Comparison of ENCODE assay signal across 10 cellular contexts in genomic region chrX:23883737-23884354, GRCh38. TPM values are rescaled to one million over a fixed set of nuclear protein-coding genes. Genes with fewer than 3 reads are reported as not detected.
DNase-seq lines count a peak whose midpoint lies in the region; ATAC-seq lines count a peak whose summit lies in the region.
"Had no signal": no experiment of that assay in that cellular context is flagged by ENCODE, and none has a peak within 500 bp of the region (broad histone marks: within the 10 kb centered on the region; RNA-seq: fewer than 3 reads in every experiment).

No MANE protein-coding gene starts in this region.

- no peaks in the 10 kb centered on the region for H3K36me3 Mint-ChIP-seq in activated T-cell treated with anti-CD3 and anti-CD28 coated beads, Interleukin-2, amount 50 U/mL, for 4 hours (ENCODE audit: insufficient read depth)
- H3K36me3 Mint-ChIP-seq in activated T-cell treated with anti-CD3 and anti-CD28 coated beads, Interleukin-2, amount 50 U/mL, for 24 hours (ENCODE audit: low read depth), result no peaks in the 10 kb centered on the region

- H3K27ac ChIP-seq in SJSA1, result peak overlapping the region; percentile 94

- H3K9me3 ChIP-seq in SJSA1 (replicated peaks), result no peaks in the 10 kb centered on the region

- H3K9me3 Mint-ChIP-seq in activated T-cell treated with anti-CD3 and anti-CD28 coated beads, Interleukin-2, amount 50 U/mL, for 4 hours, result no peaks in the 10 kb centered on the region
- H3K9me3 Mint-ChIP-seq in activated T-cell treated with anti-CD3 and anti-CD28 coated beads, Interleukin-2, amount 50 U/mL, for 24 hours, result no peaks in the 10 kb centered on the region
- H3K9me3 Mint-ChIP-seq in stimulated activated naive CD8-positive, alpha-beta T cell treated with anti-CD3 and anti-CD28 coated beads, Interleukin-15, amount 100 ng/mL, for 72 hours, result no peaks in the 10 kb centered on the region

- no peaks in the 10 kb centered on the region for H3K36me3 ChIP-seq in SJSA1

- ATAC-seq in activated T-cell treated with anti-CD3 and anti-CD28 coated beads, Interleukin-2, amount 50 U/mL, for 4 hours, result peak; percentile 59 to 65
- peak; percentile 70 for ATAC-seq in stimulated activated naive CD8-positive, alpha-beta T cell treated with anti-CD3 and anti-CD28 coated beads, Interleukin-15, amount 100 ng/mL, for 72 hours

- H3K27ac Mint-ChIP-seq in activated T-cell treated with anti-CD3 and anti-CD28 coated beads, Interleukin-2, amount 50 U/mL, for 24 hours, result no peak overlapping the region
- no peak overlapping the region for H3K27ac Mint-ChIP-seq in stimulated activated naive CD8-positive, alpha-beta T cell treated with anti-CD3 and anti-CD28 coated beads, Interleukin-15, amount 100 ng/mL, for 72 hours

- H3K4me1 ChIP-seq in SJSA1 (replicated peaks), result peaks cover 45% of the 10 kb centered on the region

- H3K4me3 Mint-ChIP-seq in activated T-cell treated with anti-CD3 and anti-CD28 coated beads, Interleukin-2, amount 50 U/mL, for 4 hours, result no peak overlapping the region
- H3K4me3 Mint-ChIP-seq in activated T-cell treated with anti-CD3 and anti-CD28 coated beads, Interleukin-2, amount 50 U/mL, for 24 hours, result no peak overlapping the region
- H3K4me3 Mint-ChIP-seq in stimulated activated naive CD8-positive, alpha-beta T cell treated with anti-CD3 and anti-CD28 coated beads, Interleukin-15, amount 100 ng/mL, for 72 hours, result no peak overlapping the region

- H3K4me3 ChIP-seq in SJSA1, result 0 out of 2 replicates have a peak overlapping the region, but pooled peaks have one; percentile 10

- no peaks in the 10 kb centered on the region for H3K27me3 Mint-ChIP-seq in activated T-cell treated with anti-CD3 and anti-CD28 coated beads, Interleukin-2, amount 50 U/mL, for 4 hours (ENCODE audit: low read depth)
- H3K27me3 Mint-ChIP-seq in activated T-cell treated with anti-CD3 and anti-CD28 coated beads, Interleukin-2, amount 50 U/mL, for 24 hours, result no peaks in the 10 kb centered on the region
- no peaks in the 10 kb centered on the region for H3K27me3 Mint-ChIP-seq in stimulated activated naive CD8-positive, alpha-beta T cell treated with anti-CD3 and anti-CD28 coated beads, Interleukin-15, amount 100 ng/mL, for 72 hours

- DNase-seq in activated T-cell treated with anti-CD3 and anti-CD28 coated beads, Interleukin-2, amount 50 U/mL, for 4 hours, result no peak
- no peak for DNase-seq in activated T-cell treated with anti-CD3 and anti-CD28 coated beads, Interleukin-2, amount 50 U/mL, for 24 hours
- DNase-seq in SJSA1 (ENCODE audit: low read depth in 1 of 2, low spot score in 2 of 2) (peak; percentile 68 to 79), fibroblast of peridontal ligament (ENCODE audit: extremely low read depth) (peak; percentile 74), NK-92 (lab: John Stamatoyannopoulos, UW; ENCODE audit: unreplicated experiment) (no peak), NCI-H1694 treated with DMSO at 0.1 percent for 48 hours (lab: John Stamatoyannopoulos, UW) (no peak), mucosa of gallbladder (ENCODE audit: low spot score) (no peak)
- DNase-seq in stimulated activated naive CD8-positive, alpha-beta T cell treated with anti-CD3 and anti-CD28 coated beads, Interleukin-15, amount 100 ng/mL, for 72 hours, result no peak
- DNase-seq: COR-L47 had no signal

- H3K27me3 ChIP-seq in SJSA1 (replicated peaks), result no peaks in the 10 kb centered on the region

- peaks cover 8% of the 10 kb centered on the region for H3K4me1 Mint-ChIP-seq in activated T-cell treated with anti-CD3 and anti-CD28 coated beads, Interleukin-2, amount 50 U/mL, for 4 hours (ENCODE audit: low read depth)
- H3K4me1 Mint-ChIP-seq in activated T-cell treated with anti-CD3 and anti-CD28 coated beads, Interleukin-2, amount 50 U/mL, for 24 hours (ENCODE audit: low read depth), result peaks cover 15% of the 10 kb centered on the region
- peaks cover 22% of the 10 kb centered on the region for H3K4me1 Mint-ChIP-seq in stimulated activated naive CD8-positive, alpha-beta T cell treated with anti-CD3 and anti-CD28 coated beads, Interleukin-15, amount 100 ng/mL, for 72 hours

RNA-seq across cellular contexts. Expression of gene APOO, which starts 23.9 kb away (rescaled TPM):
- 10 to 100 TPM; 29.7 to 36.7 (median 31.8) TPM for total RNA-seq in activated T-cell treated with anti-CD3 and anti-CD28 coated beads, Interleukin-2, amount 50 U/mL, for 4 hours
- total RNA-seq in SJSA1 (2014; rRNA removed; shearing (Covaris generic)), result 28.0 and 39.4 TPM in 2 replicates
- total RNA-seq in mucosa of gallbladder, result 26.2 TPM

RNA-seq across cellular contexts. Expression of gene CXorf58, which starts 24.0 kb away (rescaled TPM):
- total RNA-seq in activated T-cell treated with anti-CD3 and anti-CD28 coated beads, Interleukin-2, amount 50 U/mL, for 4 hours, result under 1 TPM in 1 of 3 donors, not detected in 2; 0.83 TPM
- total RNA-seq in SJSA1 (2014; rRNA removed; shearing (Covaris generic)), result not detected in 2 replicates
- not detected for total RNA-seq in mucosa of gallbladder
- total RNA-seq: skeletal muscle tissue had no signal

Comparison
In these comparisons a context has a peak if more than half of its experiments do, and no peak if none do; other contexts are left out.
1. DNase-seq: peak in SJSA1 (2 of 2) and fibroblast of peridontal ligament (single experiment); none in activated T-cell treated with anti-CD3 and anti-CD28 coated beads, Interleukin-2, amount 50 U/mL, for 4 hours (single experiment), activated T-cell treated with anti-CD3 and anti-CD28 coated beads, Interleukin-2, amount 50 U/mL, for 24 hours (single experiment), stimulated activated naive CD8-positive, alpha-beta T cell treated with anti-CD3 and anti-CD28 coated beads, Interleukin-15, amount 100 ng/mL, for 72 hours (0 of 2), NK-92 (single experiment), NCI-H1694 treated with DMSO at 0.1 percent for 48 hours (single experiment) and mucosa of gallbladder (single experiment).